Comparison of ENCODE assay signal across 8 cellular contexts in the genomic region with DNA sequence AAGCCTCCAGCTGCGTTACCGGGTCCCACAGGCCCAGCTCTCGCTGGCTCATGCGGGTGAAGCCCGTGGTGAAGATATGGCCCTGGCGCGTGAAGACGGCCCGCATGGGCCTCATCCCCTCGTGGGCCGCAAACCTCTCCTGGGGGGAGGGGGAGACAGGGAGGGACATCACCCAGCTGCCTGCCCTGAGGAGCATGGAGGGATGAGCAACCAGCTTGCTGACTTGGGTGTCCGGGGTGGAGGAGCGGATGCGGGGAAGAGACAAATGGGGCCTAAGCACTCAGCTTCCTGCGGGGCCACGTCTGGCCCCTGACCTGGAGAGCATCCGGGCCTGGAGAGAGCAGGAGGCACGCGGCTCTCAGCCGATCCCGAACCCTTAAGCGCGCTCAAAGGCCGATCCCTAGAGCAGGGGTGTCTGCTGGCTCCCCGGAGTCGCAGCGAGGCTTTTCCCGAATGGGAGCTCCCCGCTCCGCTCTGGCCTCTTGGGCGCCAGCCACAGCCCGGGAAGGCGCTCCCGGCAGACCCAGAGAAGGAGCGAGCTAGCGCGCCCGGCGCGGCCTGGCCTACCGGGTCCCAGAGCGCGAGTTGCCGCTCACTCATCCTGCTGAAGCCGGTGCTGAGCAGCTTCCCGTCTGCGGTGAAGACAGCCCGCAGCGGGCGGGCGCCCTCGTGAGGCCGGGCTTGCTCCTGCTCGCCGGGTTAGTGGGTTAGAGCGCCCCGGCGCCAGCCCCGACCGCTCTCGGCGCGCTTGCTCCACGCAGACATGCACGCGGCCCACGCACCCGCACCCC. TPM values are rescaled to one million over a fixed set of nuclear protein-coding genes. Genes with fewer than 3 reads are reported as not detected.
DNase-seq lines count a peak whose midpoint lies in the region; ATAC-seq and TF ChIP-seq lines count a peak whose summit lies in the region.

No MANE protein-coding gene starts in this region.

- WGBS in lower leg skin, 2 donors = 6 to 9% methylated on average over 47 to 50 of the region's 68 CpGs

- intact Hi-C loops in lower leg skin (cut with DNase I; ENCODE audit: low total_unique reads) = no loop called here

- peak; percentile 79 for DNase-seq in ACHN
- DNase-seq in NCI-H2029 (lab: John Stamatoyannopoulos, UW) = peak; percentile 80
- DNase-seq in activated CD4-positive, alpha-beta T cell treated with anti-CD3 and anti-CD28 coated beads, Interleukin-2, amount 50 U/mL, for 24 hours (ENCODE audit: low read depth in 1 of 2, low spot score in 1 of 2) = peak; percentile 69 to 80
- DNase-seq in dermis blood vessel endothelial cell = peak; percentile 81
- peak; percentile 56 to 94 for DNase-seq in lower leg skin (ENCODE audit: low spot score in 2 of 2)
- DNase-seq in stimulated activated CD4-positive, alpha-beta T cell treated with anti-CD3 and anti-CD28 coated beads, TNF-alpha, amount 100 ng/mL, for 1 hour (ENCODE audit: low read depth in 3 of 3, low spot score in 1 of 3) = peak; percentile 60 to 83 (median 76)

- TF ChIP-seq CTCF in lower leg skin (IDR thresholded peaks at IDR 0.05) = peak in 1 of 3 donors; percentile 44

- TF ChIP-seq POLR2A in GM19193 (IDR thresholded peaks at IDR 0.05; ENCODE audit: extremely low read depth, insufficient read depth, insufficient read length) (peak; percentile 44), lower leg skin (IDR thresholded peaks at IDR 0.05) (no peak)

- H3K4me3 ChIP-seq in lower leg skin (ENCODE audit: low read depth, poor library complexity, severe bottlenecking) = no peak overlapping the region

- no peak for ATAC-seq in GM18861 (IDR thresholded peaks at IDR 0.05; ENCODE audit: unreplicated experiment)

- in situ Hi-C loops in ACHN (cut with HindIII; ENCODE audit: low pct_ligation_motif_present, low pct_unique_long_range_greater_than_20kb, low sequenced_read_pairs) = no loop called here

RNA-seq across cellular contexts. Expression of gene CORO6, which starts 5.0 kb away (rescaled TPM):
- total RNA-seq in dermis blood vessel endothelial cell (1.6 and 3.9 TPM in 2 replicates), lower leg skin (10 to 100 TPM in 2 of 4 donors, 1 to 10 TPM in 2; 5.7 to 19.0 (median 8.7) TPM)

RNA-seq across cellular contexts. Expression of gene ANKRD13B, which starts 24.7 kb away (rescaled TPM):
- 7.7 and 13.9 TPM in 2 replicates for total RNA-seq in dermis blood vessel endothelial cell
- total RNA-seq in lower leg skin = 10 to 100 TPM in 2 of 4 donors, 1 to 10 TPM in 2; 8.1 to 18.8 (median 11.7) TPM

RNA-seq across cellular contexts. Expression of gene GIT1, which starts 28.2 kb away (rescaled TPM):
- total RNA-seq in dermis blood vessel endothelial cell = 40.7 and 87.2 TPM in 2 replicates
- total RNA-seq in lower leg skin = 10 to 100 TPM; 44.0 to 67.1 (median 51.3) TPM

RNA-seq across cellular contexts. Expression of gene TP53I13, which starts 49.2 kb away (rescaled TPM):
- total RNA-seq in dermis blood vessel endothelial cell = 34.5 and 52.2 TPM in 2 replicates
- 10 to 100 TPM; 30.2 to 55.8 (median 34.5) TPM for total RNA-seq in lower leg skin

RNA-seq across cellular contexts. Expression of gene ABHD15, which starts 50.8 kb away (rescaled TPM):
- total RNA-seq in dermis blood vessel endothelial cell (8.1 and 8.8 TPM in 2 replicates), lower leg skin (10 to 100 TPM in 1 of 4 donors, 1 to 10 TPM in 3; 4.1 to 10.4 (median 7.5) TPM)
